ENCODE assay signal across 11 cellular contexts in genomic region chr6:22906091-22906549, GRCh38.
DNase-seq lines count a peak whose midpoint lies in the region; ATAC-seq and TF ChIP-seq lines count a peak whose summit lies in the region.
"Had no signal": no experiment of that assay in that cellular context is flagged by ENCODE, and none has a peak within 500 bp of the region (broad histone marks: within the 10 kb centered on the region; RNA-seq: fewer than 3 reads in every experiment).

No MANE protein-coding gene starts in this region.

- WGBS in transverse colon (ENCODE audit: low coverage in 1 of 2), 2 donors, result 40 to 47% methylated on average over 1 to 3 of the region's 3 CpGs

- ATAC-seq in omental fat pad (ENCODE audit: low FRiP score), result no peak
- ATAC-seq: stimulated activated naive CD8-positive, alpha-beta T cell treated with anti-CD3 and anti-CD28 coated beads, Interleukin-15, amount 100 ng/mL, for 72 hours had no signal

- TF ChIP-seq EP300 in Ishikawa (IDR thresholded peaks at IDR 0.05; ENCODE audit: borderline replicate concordance) (no peak), transverse colon (IDR thresholded peaks at IDR 0.05; ENCODE audit: low read depth) (no peak)

- peak; percentile 43 for DNase-seq in AG08395 (ENCODE audit: low spot score)
- peak; percentile 65 for DNase-seq in choroid plexus epithelial cell (ENCODE audit: low read depth)
- peak; percentile 47 for DNase-seq in kidney glomerular epithelial cell (lab: John Stamatoyannopoulos, UW)
- no peak for DNase-seq in omental fat pad (ENCODE audit: low spot score)
- DNase-seq in DMS153 (lab: John Stamatoyannopoulos, UW), result no peak
- no peak for DNase-seq in DMS153 treated with DMSO at 0.1 percent for 48 hours (lab: John Stamatoyannopoulos, UW; ENCODE audit: unreplicated experiment)
- DNase-seq in transverse colon, result no peak
- DNase-seq: NCI-H146; ovary; stimulated activated naive CD8-positive, alpha-beta T cell treated with anti-CD3 and anti-CD28 coated beads, Interleukin-15, amount 100 ng/mL, for 72 hours had no signal

- intact Hi-C loops in transverse colon (cut with DNase I; ENCODE audit: low total_unique reads), result no loop called here

- no peak overlapping the region for H3K4me3 ChIP-seq in choroid plexus epithelial cell (ENCODE audit: low read depth, low read length)
- no peak overlapping the region for H3K4me3 ChIP-seq in transverse colon
- H3K4me3 ChIP-seq: ovary had no signal

- peak; percentile 62 for TF ChIP-seq RAD21 in Ishikawa (IDR thresholded peaks at IDR 0.05; ENCODE audit: low read depth)

- in situ Hi-C loops in transverse colon (cut with MboI; ENCODE audit: low pct_ligation_motif_present in 1 of 4, low pct_unique_long_range_greater_than_20kb in 1 of 4, low sequenced_read_pairs in 3 of 4), result no loop called here

- H3K36me3 ChIP-seq in transverse colon, result no peaks in the 10 kb centered on the region
- H3K36me3 ChIP-seq: ovary had no signal

- peaks cover 0 to 5% (median 2%) of the 10 kb centered on the region in 4 donors for H3K4me1 ChIP-seq in transverse colon

- TF ChIP-seq CTCF in choroid plexus epithelial cell (conservative IDR thresholded peaks at IDR 0.05; ENCODE audit: low read depth, low read length) (peak; percentile 61), omental fat pad (IDR thresholded peaks at IDR 0.05) (no peak), transverse colon (IDR thresholded peaks at IDR 0.05) (no peak)

- H3K27ac ChIP-seq in transverse colon, result no peak overlapping the region
- H3K27ac ChIP-seq: ovary had no signal

- H3K27me3 ChIP-seq in transverse colon, result no peaks in the 10 kb centered on the region
- H3K27me3 ChIP-seq: ovary had no signal

- no peaks in the 10 kb centered on the region for H3K9me3 ChIP-seq in transverse colon
- H3K9me3 ChIP-seq: ovary had no signal

- no peak for TF ChIP-seq POLR2A in transverse colon (IDR thresholded peaks at IDR 0.05)

TF ChIP-seq in Ishikawa, 13 proteins besides CTCF, POLR2A, EP300 and RAD21:
- TF ChIP-seq MAX (IDR thresholded peaks at IDR 0.05), result peak; percentile 68
- TF ChIP-seq TEAD4 (IDR thresholded peaks at IDR 0.05), result peak; percentile 72
- TF ChIP-seq FOXM1 (IDR thresholded peaks at IDR 0.05; ENCODE audit: borderline replicate concordance, low read depth), result no peak
TF ChIP-seq in Ishikawa: peak in this region for 2.

Comparison
In these comparisons a context has a peak if more than half of its experiments do, and no peak if none do; other contexts are left out.
1. DNase-seq: peak in AG08395 (single experiment), choroid plexus epithelial cell (single experiment) and kidney glomerular epithelial cell (single experiment); none in omental fat pad (single experiment), DMS153 (single experiment), DMS153 treated with DMSO at 0.1 percent for 48 hours (single experiment) and transverse colon (single experiment).